In the genomic region with DNA sequence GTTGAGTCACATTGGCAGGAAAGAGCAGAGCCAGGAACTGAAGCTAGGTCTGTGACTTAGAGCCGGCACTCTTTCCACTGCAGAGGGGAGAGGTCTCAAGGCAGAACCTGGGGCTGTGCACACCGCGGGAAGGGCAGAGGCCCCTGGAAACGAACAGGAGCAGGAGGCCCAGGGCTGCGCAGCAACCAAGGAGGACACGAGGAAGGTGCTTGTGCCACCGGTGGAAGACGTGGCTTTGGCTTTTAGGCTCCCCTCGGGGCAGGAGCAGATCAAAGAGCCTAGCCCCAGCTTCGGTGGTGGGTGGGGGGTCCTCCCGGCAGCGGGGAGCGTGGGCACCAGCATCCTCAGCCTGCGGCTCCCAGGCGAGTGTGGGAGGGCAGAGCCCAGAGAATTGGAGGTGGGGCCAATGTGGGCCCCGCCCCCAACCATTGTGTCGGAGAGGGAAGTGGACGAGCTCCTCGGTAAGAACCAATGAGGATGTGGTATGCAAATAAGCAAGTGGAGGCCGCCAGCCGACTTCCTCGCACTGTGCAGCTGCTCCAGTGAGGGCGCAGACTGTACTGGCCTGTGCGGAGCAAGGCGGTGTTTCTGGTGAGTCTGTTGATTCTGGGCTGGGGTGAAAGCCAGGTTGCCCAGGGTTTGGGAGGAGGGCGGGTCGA, we compare ENCODE assay signal across 8 cellular contexts. TPM values are rescaled to one million over a fixed set of nuclear protein-coding genes. Genes with fewer than 3 reads are reported as not detected.
DNase-seq lines count a peak whose midpoint lies in the region; ATAC-seq and TF ChIP-seq lines count a peak whose summit lies in the region.

A gene with protein sequence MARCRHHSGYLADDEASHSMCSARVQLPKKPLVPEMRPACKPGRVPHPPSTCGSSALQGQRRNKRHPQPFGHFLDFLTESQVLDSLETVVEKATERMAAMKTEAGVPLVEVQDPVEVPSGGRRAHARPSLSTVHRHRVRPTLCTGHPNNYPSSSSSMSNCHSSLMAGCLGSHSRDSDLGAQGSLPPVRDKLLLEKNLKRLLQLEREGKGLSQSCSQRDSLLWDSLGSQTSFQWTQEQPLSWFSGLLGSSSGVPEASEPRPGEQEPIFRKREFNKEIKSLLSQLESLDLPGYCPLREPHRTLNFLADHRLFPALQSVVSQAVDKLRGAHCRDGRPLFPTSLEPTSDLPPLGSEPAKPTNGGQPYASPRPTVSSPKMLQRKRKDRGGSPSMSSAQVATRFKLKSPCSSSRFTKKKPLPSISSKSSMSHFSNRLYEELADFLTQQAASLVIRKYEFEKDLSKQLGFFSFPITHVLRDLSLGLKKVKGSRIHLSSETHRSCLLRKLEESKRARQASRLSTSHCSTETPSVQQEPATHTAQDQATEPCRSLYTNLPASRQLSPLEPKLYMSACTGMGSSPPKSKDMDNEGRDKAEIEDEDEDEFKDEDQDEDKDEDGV (plus strand): TSS at position 524 of the 659 bp plus-strand sequence. CDS start 422 bp downstream, outside the sequence.

- H4K20me1 ChIP-seq in H9 (ENCODE audit: control insufficient read depth, insufficient read depth, insufficient read length) = no peaks in the 10 kb centered on the region

- H3K27ac Mint-ChIP-seq in H9 = no peak within 1 kb of the TSS
- H3K27ac Mint-ChIP-seq in mesothelial cell of epicardium = no peak within 1 kb of the TSS

- ATAC-seq in GM19035 (IDR thresholded peaks at IDR 0.05; ENCODE audit: unreplicated experiment) (no peak), GM21526 (IDR thresholded peaks at IDR 0.05; ENCODE audit: low FRiP score, unreplicated experiment) (no peak)

- peaks cover 2% of the 10 kb centered on the region for H3K79me1 ChIP-seq in H9 (ENCODE audit: insufficient read depth, low read depth, low read length, poor library complexity, severe bottlenecking)

- H3K79me2 ChIP-seq in H9 (ENCODE audit: insufficient read depth, low read length) = no peaks in the 10 kb centered on the region

- no peak within 1 kb of the TSS for H3K9ac ChIP-seq in H9 (ENCODE audit: extremely low read depth, insufficient read length, low read length)

- no peak within 1 kb of the TSS for H2BK20ac ChIP-seq in H9 (ENCODE audit: low read depth, low read length, poor library complexity, severe bottlenecking)

- H3K4me1 Mint-ChIP-seq in H9 (peaks cover 0 to 7% of the 10 kb centered on the region in 2 experiments), mesothelial cell of epicardium (peaks cover 9% of the 10 kb centered on the region)

- H3K27me3 Mint-ChIP-seq in H9 (ENCODE audit: low read depth) = peaks cover 27% of the 10 kb centered on the region
- H3K27me3 Mint-ChIP-seq in mesothelial cell of epicardium (ENCODE audit: low read depth) = no peaks in the 10 kb centered on the region

- no peak within 1 kb of the TSS for H4K8ac ChIP-seq in H9 (replicated peaks; ENCODE audit: insufficient read length, low read depth, low read length)

- H2BK5ac ChIP-seq in H9 (ENCODE audit: insufficient read length, low read length) = no peak within 1 kb of the TSS

- H3K18ac ChIP-seq in H9 (ENCODE audit: insufficient read length, low read depth, low read length) = no peak within 1 kb of the TSS

- H2BK12ac ChIP-seq in H9 (ENCODE audit: insufficient read length, low read depth, low read length) = no peak within 1 kb of the TSS

- no peak within 1 kb of the TSS for H3K56ac ChIP-seq in H9 (ENCODE audit: insufficient read length, low read depth, low read length)

- H3K27me3 ChIP-seq in H9 (ENCODE audit: insufficient read depth, low read length) = no peaks in the 10 kb centered on the region; the same call in 1 of the 2 replicates

- DNase-seq in H9 = peak; percentile 77
- peak; percentile 22 for DNase-seq in OCI-M2 (lab: John Stamatoyannopoulos, UW; ENCODE audit: unreplicated experiment)
- peak; percentile 65 for DNase-seq in activated T-helper 9 cell treated with anti-CD3 and anti-CD28 coated beads, Interleukin-2, amount 50 U/mL, for 16 hours (ENCODE audit: low read depth)
- DNase-seq in stimulated activated CD4-positive, alpha-beta T cell treated with anti-CD3 and anti-CD28 coated beads, Interleukin-2, amount 100 ng/mL, for 24 hours = peak; percentile 58 to 70
- DNase-seq in mesothelial cell of epicardium (ENCODE audit: low spot score in 2 of 2, unreplicated experiment in 2 of 2) = no peak
- DNase-seq in C1 segment of cervical spinal cord (lab: John Stamatoyannopoulos, UW) = no peak

- H2AFZ ChIP-seq in H9 (ENCODE audit: low read length) = no peak within 1 kb of the TSS

- H4K5ac ChIP-seq in H9 (ENCODE audit: insufficient read length, low read depth, low read length) = no peak within 1 kb of the TSS

- no peak within 1 kb of the TSS for H2BK15ac ChIP-seq in H9 (ENCODE audit: low read depth, low read length)

- no peak within 1 kb of the TSS for H2AK5ac ChIP-seq in H9 (ENCODE audit: insufficient read length, low read length)

- TF ChIP-seq CTCF in H9 (conservative IDR thresholded peaks at IDR 0.05) (no peak), mesothelial cell of epicardium (IDR thresholded peaks at IDR 0.05; ENCODE audit: unreplicated experiment) (no peak)

- H3T11ph ChIP-seq in H9 (ENCODE audit: low read length) = no peak within 1 kb of the TSS

- no peak within 1 kb of the TSS for H3K23ac ChIP-seq in H9 (ENCODE audit: insufficient read length, low read depth, low read length)

- H3K9me3 Mint-ChIP-seq in H9 (no peaks in the 10 kb centered on the region; a peak in 1 of 5 replicates), mesothelial cell of epicardium (no peaks in the 10 kb centered on the region)

- H3K4me1 ChIP-seq in H9 (ENCODE audit: insufficient read depth, low read length) = no peaks in the 10 kb centered on the region

- H3K4me3 Mint-ChIP-seq in H9 (no peak within 1 kb of the TSS; a peak in 1 of 5 replicates), mesothelial cell of epicardium (no peak within 1 kb of the TSS)

- H3K23me2 ChIP-seq in H9 (ENCODE audit: insufficient read length, low read depth, low read length, poor library complexity, severe bottlenecking) = peaks cover 5% of the 10 kb centered on the region

- no peaks in the 10 kb centered on the region for H3K9me3 ChIP-seq in H9 (ENCODE audit: control insufficient read depth, low read depth, low read length)

- H4K91ac ChIP-seq in H9 (ENCODE audit: insufficient read length, low read depth, low read length) = no peak within 1 kb of the TSS

- H3K14ac ChIP-seq in H9 (ENCODE audit: insufficient read depth, low read length) = no peak within 1 kb of the TSS

- no peak within 1 kb of the TSS for H3K4me2 ChIP-seq in H9 (ENCODE audit: insufficient read depth, insufficient read length, low read length)

- no peak within 1 kb of the TSS for H3K27ac ChIP-seq in H9 (ENCODE audit: insufficient read length, low read depth, low read length)

- no peak within 1 kb of the TSS for H2BK120ac ChIP-seq in H9 (ENCODE audit: low read depth, low read length, poor library complexity, severe bottlenecking)

- H3K4ac ChIP-seq in H9 (ENCODE audit: low read depth, low read length) = no peak within 1 kb of the TSS

- WGBS in H9 (ENCODE audit: extremely low coverage, insufficient read length, low lambda C conversion rate) = no CpG with 5 or more reads among the region's 27 CpGs

- H3K36me3 Mint-ChIP-seq in H9 (ENCODE audit: insufficient read depth in 1 of 3, low read depth in 3 of 3) (peaks cover 5 to 12% (median 10%) of the 10 kb centered on the region in 3 experiments), mesothelial cell of epicardium (peaks cover 7% of the 10 kb centered on the region)

RNA-seq across cellular contexts. Expression of the gene that starts here (rescaled TPM):
- 0.22 and 0.63 TPM in 2 replicates for total RNA-seq in H9 (2021)
- 0.78 to 1.3 TPM (median 0.84 TPM) in 3 replicates for total RNA-seq in mesothelial cell of epicardium

Comparison
In these comparisons a context has a peak if more than half of its experiments do, and no peak if none do; other contexts are left out.
1. Peak in DNase-seq in H9; RNA of the gene not detected or under 1 TPM.
2. DNase-seq: peak in OCI-M2 (single experiment), activated T-helper 9 cell treated with anti-CD3 and anti-CD28 coated beads, Interleukin-2, amount 50 U/mL, for 16 hours (single experiment) and stimulated activated CD4-positive, alpha-beta T cell treated with anti-CD3 and anti-CD28 coated beads, Interleukin-2, amount 100 ng/mL, for 24 hours (2 of 2); none in mesothelial cell of epicardium (0 of 2) and C1 segment of cervical spinal cord (0 of 14).